ENCODE assay signal across 1 cellular context in the genomic region with DNA sequence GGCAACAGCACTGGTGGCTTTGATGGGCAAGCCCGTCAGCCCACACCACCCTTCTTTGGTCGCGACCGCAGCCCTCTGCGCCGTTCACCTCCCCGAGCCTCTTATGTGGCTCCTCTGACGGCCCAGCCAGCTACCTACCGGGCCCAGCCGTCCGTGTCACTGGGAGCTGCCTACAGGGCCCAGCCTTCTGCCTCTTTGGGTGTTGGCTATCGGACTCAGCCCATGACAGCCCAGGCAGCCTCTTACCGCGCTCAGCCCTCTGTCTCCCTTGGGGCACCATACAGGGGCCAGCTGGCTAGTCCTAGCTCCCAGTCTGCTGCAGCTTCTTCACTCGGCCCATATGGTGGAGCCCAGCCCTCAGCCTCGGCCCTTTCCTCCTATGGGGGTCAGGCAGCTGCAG.
TF ChIP-seq lines count a peak whose summit lies in the region.

No MANE protein-coding gene starts in this region.

TF ChIP-seq in HepG2, 621 proteins besides CTCF, POLR2A, EP300 and RAD21:
- no peak for TF ChIP-seq REXO4 (CRISPR knock-in tag; IDR thresholded peaks at IDR 0.05; ENCODE audit: borderline replicate concordance)
- no peak for TF ChIP-seq MYNN (CRISPR knock-in tag; IDR thresholded peaks at IDR 0.05; ENCODE audit: low read depth)
- TF ChIP-seq, protein P1, sequence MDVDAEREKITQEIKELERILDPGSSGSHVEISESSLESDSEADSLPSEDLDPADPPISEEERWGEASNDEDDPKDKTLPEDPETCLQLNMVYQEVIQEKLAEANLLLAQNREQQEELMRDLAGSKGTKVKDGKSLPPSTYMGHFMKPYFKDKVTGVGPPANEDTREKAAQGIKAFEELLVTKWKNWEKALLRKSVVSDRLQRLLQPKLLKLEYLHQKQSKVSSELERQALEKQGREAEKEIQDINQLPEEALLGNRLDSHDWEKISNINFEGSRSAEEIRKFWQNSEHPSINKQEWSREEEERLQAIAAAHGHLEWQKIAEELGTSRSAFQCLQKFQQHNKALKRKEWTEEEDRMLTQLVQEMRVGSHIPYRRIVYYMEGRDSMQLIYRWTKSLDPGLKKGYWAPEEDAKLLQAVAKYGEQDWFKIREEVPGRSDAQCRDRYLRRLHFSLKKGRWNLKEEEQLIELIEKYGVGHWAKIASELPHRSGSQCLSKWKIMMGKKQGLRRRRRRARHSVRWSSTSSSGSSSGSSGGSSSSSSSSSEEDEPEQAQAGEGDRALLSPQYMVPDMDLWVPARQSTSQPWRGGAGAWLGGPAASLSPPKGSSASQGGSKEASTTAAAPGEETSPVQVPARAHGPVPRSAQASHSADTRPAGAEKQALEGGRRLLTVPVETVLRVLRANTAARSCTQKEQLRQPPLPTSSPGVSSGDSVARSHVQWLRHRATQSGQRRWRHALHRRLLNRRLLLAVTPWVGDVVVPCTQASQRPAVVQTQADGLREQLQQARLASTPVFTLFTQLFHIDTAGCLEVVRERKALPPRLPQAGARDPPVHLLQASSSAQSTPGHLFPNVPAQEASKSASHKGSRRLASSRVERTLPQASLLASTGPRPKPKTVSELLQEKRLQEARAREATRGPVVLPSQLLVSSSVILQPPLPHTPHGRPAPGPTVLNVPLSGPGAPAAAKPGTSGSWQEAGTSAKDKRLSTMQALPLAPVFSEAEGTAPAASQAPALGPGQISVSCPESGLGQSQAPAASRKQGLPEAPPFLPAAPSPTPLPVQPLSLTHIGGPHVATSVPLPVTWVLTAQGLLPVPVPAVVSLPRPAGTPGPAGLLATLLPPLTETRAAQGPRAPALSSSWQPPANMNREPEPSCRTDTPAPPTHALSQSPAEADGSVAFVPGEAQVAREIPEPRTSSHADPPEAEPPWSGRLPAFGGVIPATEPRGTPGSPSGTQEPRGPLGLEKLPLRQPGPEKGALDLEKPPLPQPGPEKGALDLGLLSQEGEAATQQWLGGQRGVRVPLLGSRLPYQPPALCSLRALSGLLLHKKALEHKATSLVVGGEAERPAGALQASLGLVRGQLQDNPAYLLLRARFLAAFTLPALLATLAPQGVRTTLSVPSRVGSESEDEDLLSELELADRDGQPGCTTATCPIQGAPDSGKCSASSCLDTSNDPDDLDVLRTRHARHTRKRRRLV (CRISPR knock-in tag; IDR thresholded peaks at IDR 0.05), result no peak
- no peak for TF ChIP-seq SNAI1 (CRISPR knock-in tag; IDR thresholded peaks at IDR 0.05; ENCODE audit: borderline replicate concordance)
- peak; percentile 47 for TF ChIP-seq AGO2 (optimal IDR thresholded peaks at IDR 0.05; ENCODE audit: low read depth, low read length)
- TF ChIP-seq RBFOX2 (IDR thresholded peaks at IDR 0.05; ENCODE audit: low read depth, low read length), result 0 out of 2 replicates have a peak, but pooled peaks have one; percentile 47
